Comparison of ENCODE assay signal across 8 cellular contexts in the genomic region with DNA sequence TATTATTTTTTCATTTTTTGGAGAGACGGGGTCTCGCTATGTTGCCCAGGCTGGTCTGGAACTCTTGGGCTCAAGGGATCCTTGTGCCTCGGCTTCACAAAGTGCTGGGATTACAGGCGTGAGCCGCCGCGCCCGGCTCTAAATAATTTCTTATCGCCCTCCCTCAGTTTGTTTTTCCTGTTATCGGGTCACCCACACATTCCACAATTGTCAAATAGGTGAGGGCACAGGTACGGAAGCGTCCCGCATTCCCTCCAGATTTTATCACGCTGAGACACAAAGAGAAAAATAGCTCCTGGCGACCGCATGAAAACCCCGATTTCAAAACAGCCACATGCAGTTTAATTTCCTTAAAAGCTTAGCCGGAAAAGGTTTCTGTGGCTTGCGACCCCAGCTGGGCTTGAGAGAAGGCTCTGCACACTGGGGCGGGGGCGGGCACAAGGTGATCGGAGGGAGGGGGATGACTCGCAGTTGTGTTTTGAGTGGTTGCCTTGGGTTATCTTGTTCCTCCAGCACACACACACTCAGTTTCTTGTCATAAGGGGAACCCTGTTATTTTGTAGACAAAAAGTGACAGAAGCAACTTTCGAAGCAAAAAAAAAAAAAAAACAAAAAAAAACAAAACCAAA. TPM values are rescaled to one million over a fixed set of nuclear protein-coding genes. Genes with fewer than 3 reads are reported as not detected.
DNase-seq lines count a peak whose midpoint lies in the region; ATAC-seq and TF ChIP-seq lines count a peak whose summit lies in the region.

No MANE protein-coding gene starts in this region.

- H3K4me3 ChIP-seq in neuronal stem cell (ENCODE audit: low read length in 2 of 2) = peak overlapping the region; percentile 50 to 77
- peak overlapping the region; percentile 79 for H3K4me3 ChIP-seq in thoracic aorta

- H3K4me1 ChIP-seq in neuronal stem cell (ENCODE audit: control insufficient read depth in 2 of 2, insufficient read depth in 1 of 2, low read depth in 1 of 2, low read length in 2 of 2) (peaks cover 5 to 25% of the 10 kb centered on the region in 2 donors), thoracic aorta (ENCODE audit: control insufficient read depth in 1 of 2, low read depth in 2 of 2) (peaks cover 0 to 16% of the 10 kb centered on the region in 2 donors)

- H3K14ac ChIP-seq in neuronal stem cell (ENCODE audit: low read length) = no peak overlapping the region

- WGBS in neuronal stem cell (ENCODE audit: extremely low coverage in 2 of 2, insufficient read length in 2 of 2, insufficient replicate concordance in 1 of 2), 2 donors = no CpG with 5 or more reads among the region's 24 CpGs

- no peak overlapping the region for H3K27ac Mint-ChIP-seq in HFFc6
- peak overlapping the region; percentile 98 for H3K27ac Mint-ChIP-seq in activated CD8-positive, alpha-beta memory T cell treated with anti-CD3 and anti-CD28 coated beads, Interleukin-2, amount 10 ng/mL, durations not matched to agents 7 days and 5 days

- no peak overlapping the region for H3K27ac ChIP-seq in neuronal stem cell (replicated peaks; ENCODE audit: low read length)
- peak overlapping the region in 1 of 2 donors; percentile 13 for H3K27ac ChIP-seq in thoracic aorta

- peaks cover 12% of the 10 kb centered on the region; the same call in 1 of the 2 replicates for H3K4me1 Mint-ChIP-seq in HFFc6 (ENCODE audit: low read depth)
- peaks cover 52% of the 10 kb centered on the region for H3K4me1 Mint-ChIP-seq in activated CD8-positive, alpha-beta memory T cell treated with anti-CD3 and anti-CD28 coated beads, Interleukin-2, amount 10 ng/mL, durations not matched to agents 7 days and 5 days

- H3K4me2 ChIP-seq in neuronal stem cell (ENCODE audit: insufficient read depth, low read length, poor library complexity, severe bottlenecking) = peak overlapping the region; percentile 81

- CTCF ChIA-PET in GM10248 (lab: Yijun Ruan, JAX) = interaction anchor here (0.7 to 2.6 kb wide), 17 partner anchors 8 to 208 kb away, joined by 3 to 28 read pairs (median 3); no protein-coding TSS in a partner anchor
- CTCF ChIA-PET in activated CD8-positive, alpha-beta memory T cell treated with anti-CD3 and anti-CD28 coated beads, Interleukin-2, amount 10 ng/mL, durations not matched to agents 7 days and 5 days (lab: Charles Lee) = interaction anchor here (0.7 to 7.2 kb wide), 17 partner anchors 9 to 227 kb away, joined by 3 to 103 read pairs (median 9); no protein-coding TSS in a partner anchor

- no peak overlapping the region for H4K91ac ChIP-seq in neuronal stem cell (ENCODE audit: low read depth, low read length, poor library complexity)

- no peak overlapping the region for H3K23ac ChIP-seq in neuronal stem cell (ENCODE audit: low read depth, low read length, poor library complexity)

- H3K18ac ChIP-seq in neuronal stem cell (ENCODE audit: low read length) = peak overlapping the region; percentile 42

- no peak overlapping the region for H4K8ac ChIP-seq in neuronal stem cell (ENCODE audit: low read depth, low read length)

- peaks cover 0 to 6% (median 0%) of the 10 kb centered on the region in 3 experiments for H3K27me3 ChIP-seq in neuronal stem cell (ENCODE audit: control insufficient read depth in 3 of 3, insufficient read depth in 3 of 3, low read depth in 1 of 3, low read length in 3 of 3)
- no peaks in the 10 kb centered on the region for H3K27me3 ChIP-seq in thoracic aorta (replicated peaks; ENCODE audit: insufficient read depth)

- H2BK15ac ChIP-seq in neuronal stem cell (ENCODE audit: low read length) = no peak overlapping the region

- H2AFZ ChIP-seq in neuronal stem cell (ENCODE audit: low read length) = peak overlapping the region; percentile 99

- peak; percentile 61 for ATAC-seq in activated CD8-positive, alpha-beta memory T cell treated with anti-CD3 and anti-CD28 coated beads, Interleukin-2, amount 10 ng/mL, durations not matched to agents 7 days and 5 days
- ATAC-seq in esophagus mucosa = peak; percentile 45
- ATAC-seq in thoracic aorta (ENCODE audit: insufficient number of reproducible peaks, low FRiP score, low read depth) = no peak

- no peak overlapping the region for H3K4ac ChIP-seq in neuronal stem cell (ENCODE audit: low read length)

- POLR2A ChIA-PET in GM10248 (lab: Yijun Ruan, JAX) = interaction anchor here (0.5 to 0.7 kb wide), 2 partner anchors 12 to 1510 kb away, joined by 4 to 9 read pairs; no protein-coding TSS in a partner anchor

- H3K9me3 Mint-ChIP-seq in HFFc6 = no peaks in the 10 kb centered on the region
- no peaks in the 10 kb centered on the region for H3K9me3 Mint-ChIP-seq in activated CD8-positive, alpha-beta memory T cell treated with anti-CD3 and anti-CD28 coated beads, Interleukin-2, amount 10 ng/mL, durations not matched to agents 7 days and 5 days (ENCODE audit: low read depth)

- peak; percentile 87 for DNase-seq in GM10248 (ENCODE audit: extremely low spot score)
- no peak for DNase-seq in HFFc6
- peak; percentile 12 for DNase-seq in NCI-H69 (lab: John Stamatoyannopoulos, UW)
- peak; percentile 94 for DNase-seq in activated CD8-positive, alpha-beta memory T cell treated with anti-CD3 and anti-CD28 coated beads, Interleukin-2, amount 10 ng/mL, durations not matched to agents 7 days and 5 days
- peak; percentile 54 for DNase-seq in neuronal stem cell (ENCODE audit: low spot score)
- no peak for DNase-seq in thoracic aorta (ENCODE audit: low spot score)
- DNase-seq in epidermal melanocyte (ENCODE audit: insufficient read length, low spot score) = no peak

- H2BK120ac ChIP-seq in neuronal stem cell (ENCODE audit: low read depth, low read length) = no peak overlapping the region

- H3K4me3 Mint-ChIP-seq in HFFc6 = peak overlapping the region; percentile 86
- H3K4me3 Mint-ChIP-seq in activated CD8-positive, alpha-beta memory T cell treated with anti-CD3 and anti-CD28 coated beads, Interleukin-2, amount 10 ng/mL, durations not matched to agents 7 days and 5 days = peak overlapping the region; percentile 84

- H3K9me3 ChIP-seq in neuronal stem cell (replicated peaks in 1 of 2; ENCODE audit: control insufficient read depth in 2 of 2, insufficient read depth in 1 of 2, low read depth in 1 of 2, low read length in 2 of 2) = no peaks in the 10 kb centered on the region
- no peaks in the 10 kb centered on the region for H3K9me3 ChIP-seq in thoracic aorta

- H2AK5ac ChIP-seq in neuronal stem cell (ENCODE audit: low read depth, low read length) = no peak overlapping the region

- no peak overlapping the region for H3K9ac ChIP-seq in neuronal stem cell (ENCODE audit: low read depth, low read length, poor library complexity)

- H2BK5ac ChIP-seq in neuronal stem cell (ENCODE audit: low read length) = no peak overlapping the region

- H3K27me3 Mint-ChIP-seq in HFFc6 (ENCODE audit: insufficient read depth) = peaks cover 44% of the 10 kb centered on the region
- peaks cover 3% of the 10 kb centered on the region for H3K27me3 Mint-ChIP-seq in activated CD8-positive, alpha-beta memory T cell treated with anti-CD3 and anti-CD28 coated beads, Interleukin-2, amount 10 ng/mL, durations not matched to agents 7 days and 5 days

- H3K36me3 ChIP-seq in neuronal stem cell (replicated peaks in 1 of 2; ENCODE audit: control insufficient read depth in 2 of 2, insufficient read depth in 2 of 2, low read length in 2 of 2) (no peaks in the 10 kb centered on the region), thoracic aorta (no peaks in the 10 kb centered on the region)

- no peaks in the 10 kb centered on the region for H3K79me1 ChIP-seq in neuronal stem cell (ENCODE audit: low read depth, low read length)

- H2BK12ac ChIP-seq in neuronal stem cell (ENCODE audit: low read length) = no peak overlapping the region

- no peaks in the 10 kb centered on the region for H3K36me3 Mint-ChIP-seq in HFFc6 (ENCODE audit: low read depth)
- H3K36me3 Mint-ChIP-seq in activated CD8-positive, alpha-beta memory T cell treated with anti-CD3 and anti-CD28 coated beads, Interleukin-2, amount 10 ng/mL, durations not matched to agents 7 days and 5 days = peaks cover 21% of the 10 kb centered on the region

- TF ChIP-seq CTCF in GM10248 (IDR thresholded peaks at IDR 0.05; ENCODE audit: control extremely low read depth, extremely low read depth, low read depth, missing control alignments) = no peak
- TF ChIP-seq CTCF in HFFc6 (IDR thresholded peaks at IDR 0.05) = no peak
- no peak for TF ChIP-seq CTCF in thoracic aorta (IDR thresholded peaks at IDR 0.05)

RNA-seq across cellular contexts. Expression of gene IQGAP2, which starts 0.7 kb away (rescaled TPM):
- under 1 TPM in 5 of 6 experiments, not detected in 1; 0.09 to 0.47 (median 0.21) TPM for total RNA-seq in HFFc6 (2021; fragmentation: NEBNext Ultra II Directional; extraction: Animal tissue kit (Norgen Biotek cat#: 25700))
- total RNA-seq in activated CD8-positive, alpha-beta memory T cell treated with anti-CD3 and anti-CD28 coated beads, Interleukin-2, amount 10 ng/mL, durations not matched to agents 7 days and 5 days = 100 to 1,000 TPM in 1 of 2 experiments, 10 to 100 TPM in 1; 70.2 to 118 TPM
- total RNA-seq in esophagus mucosa (4.2 TPM), thoracic aorta (10 to 100 TPM; 15.3 to 17.6 TPM)
- 9.9 TPM for polyA plus RNA-seq in neuronal stem cell (2013, experiment 1 of 2)
- 10.5 TPM for polyA plus RNA-seq in neuronal stem cell (2013, experiment 2 of 2)

Comparison
In these comparisons a context has a peak if more than half of its experiments do, and no peak if none do; other contexts are left out.
1. DNase-seq: peak in GM10248 (single experiment), NCI-H69 (single experiment), activated CD8-positive, alpha-beta memory T cell treated with anti-CD3 and anti-CD28 coated beads, Interleukin-2, amount 10 ng/mL, durations not matched to agents 7 days and 5 days (single experiment) and neuronal stem cell (single experiment); none in HFFc6 (single experiment), thoracic aorta (single experiment) and epidermal melanocyte (single experiment).